14 cellular contexts compared by ENCODE assay signal in genomic region chr10:86362566-86363183, GRCh38. TPM values are rescaled to one million over a fixed set of nuclear protein-coding genes. Genes with fewer than 3 reads are reported as not detected.
DNase-seq lines count a peak whose midpoint lies in the region; TF ChIP-seq lines count a peak whose summit lies in the region.
"Had no signal": no experiment of that assay in that cellular context is flagged by ENCODE, and none has a peak within 500 bp of the region (broad histone marks: within the 10 kb centered on the region; RNA-seq: fewer than 3 reads in every experiment).

No MANE protein-coding gene starts in this region.

- H3K27ac ChIP-seq in endodermal cell (ENCODE audit: low read depth, low read length) (no peak overlapping the region), thyroid gland (peak overlapping the region; percentile 36 to 65 (median 60))

- H3K4me3 ChIP-seq in endodermal cell (ENCODE audit: low read length) (peak overlapping the region; percentile 72), thyroid gland (replicated peaks in 1 of 3) (no peak overlapping the region)

- TF ChIP-seq CTCF in endodermal cell (conservative IDR thresholded peaks at IDR 0.05) (no peak), nephron (IDR thresholded peaks at IDR 0.05; ENCODE audit: unreplicated experiment in 3 of 3) (no peak), thyroid gland (IDR thresholded peaks at IDR 0.05) (no peak)

- H3K9me3 ChIP-seq in endodermal cell (ENCODE audit: control insufficient read depth, low read length): no peaks in the 10 kb centered on the region
- no peaks in the 10 kb centered on the region for H3K9me3 ChIP-seq in thyroid gland

- H3K36me3 Mint-ChIP-seq in endodermal cell (ENCODE audit: low read depth): no peaks in the 10 kb centered on the region
- no peaks in the 10 kb centered on the region for H3K36me3 Mint-ChIP-seq in nephron (ENCODE audit: low read depth)

- peaks cover 12% of the 10 kb centered on the region for H3K4me1 Mint-ChIP-seq in endodermal cell
- peaks cover 12% of the 10 kb centered on the region for H3K4me1 Mint-ChIP-seq in nephron

- H3K4me3 Mint-ChIP-seq in endodermal cell (peak overlapping the region; percentile 55), nephron (peak overlapping the region; percentile 74 to 76 (median 76))

- intact Hi-C loops in thyroid gland (cut with DNase I): loop anchor here (5.0 to 10.0 kb wide), 2 partner anchors 100 to 368 kb away; no protein-coding TSS in a partner anchor

- TF ChIP-seq POLR2A in thyroid gland (IDR thresholded peaks at IDR 0.05): no peak

- H3K27me3 Mint-ChIP-seq in endodermal cell (ENCODE audit: insufficient read depth): peaks cover 83% of the 10 kb centered on the region
- peaks cover 83% of the 10 kb centered on the region for H3K27me3 Mint-ChIP-seq in nephron (ENCODE audit: low read depth)

- no peak overlapping the region for H3K9ac ChIP-seq in endodermal cell (ENCODE audit: extremely low read depth, low read length, poor library complexity, severe bottlenecking)

- 17 to 32% methylated on average over 5 to 15 of the region's 15 CpGs for WGBS in endodermal cell (ENCODE audit: insufficient coverage in 1 of 2, insufficient read length in 1 of 2), 2 experiments
- 61 to 64% methylated on average over 13 to 14 of the region's 15 CpGs for WGBS in thyroid gland, 2 donors

- H3K27ac Mint-ChIP-seq in endodermal cell: no peak overlapping the region
- H3K27ac Mint-ChIP-seq in nephron: no peak overlapping the region

- H3K4me1 ChIP-seq in endodermal cell (ENCODE audit: control insufficient read depth, insufficient read depth, low read length): no peaks in the 10 kb centered on the region
- H3K4me1 ChIP-seq in thyroid gland: peaks cover 19 to 47% of the 10 kb centered on the region in 2 donors

- H3K27me3 ChIP-seq in endodermal cell (ENCODE audit: control insufficient read depth, insufficient read depth, low read length, poor library complexity, severe bottlenecking) (peaks cover 83% of the 10 kb centered on the region), thyroid gland (no peaks in the 10 kb centered on the region)

- DNase-seq in activated effector memory CD4-positive, alpha-beta T cell treated with anti-CD3 and anti-CD28 coated beads, Interleukin-2, amount 50 U/mL, for 16 hours: peak; percentile 53
- no peak for DNase-seq in activated effector memory CD4-positive, alpha-beta T cell treated with Interleukin-2 at 50 U/mL for 16 hours
- DNase-seq in endodermal cell (no peak), thyroid gland (no peak), COLO829 (ENCODE audit: low spot score) (no peak), NCI-H1930 (lab: John Stamatoyannopoulos, UW) (no peak), 8988T (no peak)
- DNase-seq: DMS79; effector CD8-positive, alpha-beta T cell; GOT3; MV-4-11; T-helper 9 cell had no signal

- H3K9me3 Mint-ChIP-seq in endodermal cell (no peaks in the 10 kb centered on the region), nephron (no peaks in the 10 kb centered on the region)

- H3K36me3 ChIP-seq in endodermal cell (ENCODE audit: control insufficient read depth, insufficient read depth, low read length): no peaks in the 10 kb centered on the region
- H3K36me3 ChIP-seq in thyroid gland: no peaks in the 10 kb centered on the region

RNA-seq across cellular contexts. Expression of gene GRID1, which starts 3.9 kb away (rescaled TPM):
- total RNA-seq in endodermal cell (under 1 TPM; 0.13 to 0.53 TPM), thyroid gland (10 to 100 TPM; 17.2 to 28.1 (median 23.6) TPM)
- 1.1 TPM for polyA plus RNA-seq in endodermal cell (2013, experiment 1 of 2)
- 0.87 TPM for polyA plus RNA-seq in endodermal cell (2013, experiment 2 of 2)
- polyA plus RNA-seq: AG04450 had no signal

Comparison
In these comparisons a context has a peak if more than half of its experiments do, and no peak if none do; other contexts are left out.
1. RNA of gene GRID1, which starts 3.9 kb away (total RNA-seq): 17.2 to 28.1 TPM in thyroid gland; 0.13 to 0.53 TPM in endodermal cell; every median in the first group is over 10 times any median in the second.